Comparison of ENCODE assay signal across 7 cellular contexts in the genomic region with DNA sequence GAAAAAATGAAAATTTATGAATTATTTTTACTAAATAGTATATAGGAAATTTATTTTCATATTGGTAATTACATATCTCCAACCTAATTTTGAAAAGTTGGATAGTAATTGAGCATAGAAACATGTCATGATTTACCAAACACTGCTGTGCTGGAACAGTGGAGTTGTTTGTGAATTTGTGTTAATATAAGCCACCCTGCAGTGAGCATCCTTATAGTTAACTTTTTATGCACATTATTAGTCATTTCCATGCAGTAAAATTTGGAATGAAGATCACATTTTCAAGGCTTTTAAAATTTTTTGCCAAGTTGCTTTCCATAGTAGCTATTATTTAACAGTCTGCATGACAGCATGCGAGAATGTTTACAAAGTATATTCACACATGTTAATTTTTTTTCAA.
"Had no signal": no experiment of that assay in that cellular context is flagged by ENCODE, and none has a peak within 500 bp of the region (broad histone marks: within the 10 kb centered on the region; RNA-seq: fewer than 3 reads in every experiment).

No MANE protein-coding gene starts in this region.

- H3K4me3 ChIP-seq: GM23338, K562 had no signal

- H3K9me3 Mint-ChIP-seq: GM23338, H9 had no signal

- H3K27ac ChIP-seq: HL-60 had no signal

- H2AFZ ChIP-seq: GM23338 had no signal

- DNase-seq: H9, HCEC 1CT, IMR-90, KG1 had no signal

- H3K4me3 Mint-ChIP-seq: GM23338, H9 had no signal

- ATAC-seq: GM23338, K562 had no signal

- H3K4me2 ChIP-seq: GM23338 had no signal

- H3K27ac Mint-ChIP-seq: GM23338, H9 had no signal
